Comparison of ENCODE assay signal across 7 cellular contexts in the genomic region with DNA sequence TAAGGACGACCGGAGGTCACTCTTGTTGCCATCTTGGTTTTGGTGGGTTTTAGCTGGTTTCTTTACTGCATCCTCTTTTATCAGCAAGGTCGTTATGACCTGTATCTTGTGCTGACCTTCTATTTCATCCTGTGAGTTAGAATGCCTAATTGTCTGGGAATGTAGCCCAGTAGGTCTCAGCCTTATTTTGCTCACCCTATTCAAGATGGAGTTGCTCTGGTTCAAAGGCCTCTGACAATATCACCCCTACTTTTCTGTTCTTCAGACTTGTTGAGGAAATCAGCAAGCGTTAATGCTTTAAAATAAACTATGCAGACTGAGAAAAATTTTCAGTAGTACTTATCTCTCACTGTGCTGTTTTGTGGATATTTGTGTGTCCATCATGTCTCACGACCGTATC.
"Had no signal": no experiment of that assay in that cellular context is flagged by ENCODE, and none has a peak within 500 bp of the region (broad histone marks: within the 10 kb centered on the region; RNA-seq: fewer than 3 reads in every experiment).

No MANE protein-coding gene starts in this region.

- ATAC-seq: GM12878 had no signal

- H3K4me3 ChIP-seq: GM12878 had no signal

- DNase-seq: GDM1, GF-D8 had no signal

- FAIRE-seq: G401.6, GM12878, GM12891, GM18507, GM19239 had no signal
